Comparison of ENCODE assay signal across 15 cellular contexts in genomic region chr1:247430430-247430829, GRCh38. TPM values are rescaled to one million over a fixed set of nuclear protein-coding genes. Genes with fewer than 3 reads are reported as not detected.
"Had no signal": no experiment of that assay in that cellular context is flagged by ENCODE, and none has a peak within 500 bp of the region (broad histone marks: within the 10 kb centered on the region; RNA-seq: fewer than 3 reads in every experiment).

No MANE protein-coding gene starts in this region.

- H3K27ac Mint-ChIP-seq: immature natural killer cell, nephron, progenitor cell of endocrine pancreas had no signal

- H3K9me3 Mint-ChIP-seq: immature natural killer cell, nephron had no signal

- H3K4me1 Mint-ChIP-seq: immature natural killer cell, nephron had no signal

- H3K4me3 Mint-ChIP-seq: immature natural killer cell, nephron had no signal

- DNase-seq: activated CD4-positive, CD25-positive, alpha-beta regulatory T cell treated with anti-CD3 and anti-CD28 coated beads, Interleukin-2, amount 50 U/mL, for 72 hours; activated naive CD4-positive, alpha-beta T cell; aorta; foreskin melanocyte; head of caudate nucleus; immature natural killer cell; occipital lobe; stimulated activated CD4-positive, alpha-beta T cell treated with anti-CD3 and anti-CD28 coated beads, Interleukin-2, amount 100 ng/mL, for 48 hours; stimulated activated naive CD4-positive, alpha-beta T cell; substantia nigra; uterus had no signal

RNA-seq across cellular contexts. Expression of gene OR2B11, which starts 27.5 kb away (rescaled TPM):
- polyA plus RNA-seq: aorta, fibroblast of lung, immature natural killer cell, liver had no signal
